ENCODE assay signal across 11 cellular contexts in the genomic region with DNA sequence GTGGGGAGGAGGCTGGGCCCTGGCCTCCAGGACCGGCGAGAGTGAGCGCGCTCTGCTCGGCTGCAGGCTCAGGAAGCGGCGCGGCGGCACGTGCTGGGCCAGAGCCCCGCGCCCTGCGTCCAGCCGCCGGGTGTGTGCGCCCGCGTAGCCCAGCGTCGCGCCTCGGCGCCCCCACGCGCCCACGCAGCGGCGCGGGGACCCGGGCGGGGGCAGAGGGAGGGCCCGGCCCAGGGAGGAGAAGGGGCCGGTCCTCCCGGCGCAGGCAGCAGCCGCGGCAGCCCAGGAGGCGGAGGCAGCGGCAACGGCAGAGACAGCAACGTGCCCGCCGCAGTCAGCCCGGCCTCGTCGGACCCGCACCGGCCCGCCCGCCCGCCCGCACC. TPM values are rescaled to one million over a fixed set of nuclear protein-coding genes. Genes with fewer than 3 reads are reported as not detected.
A peak's percentile ranks its signal among the peaks of the same experiment; 100 is the strongest.
DNase-seq lines count a peak whose midpoint lies in the region; ATAC-seq and TF ChIP-seq lines count a peak whose summit lies in the region.
"Had no signal": no experiment of that assay in that cellular context is flagged by ENCODE, and none has a peak within 500 bp of the region (broad histone marks: within the 10 kb centered on the region; RNA-seq: fewer than 3 reads in every experiment).

TSS of gene EYA2 (plus strand) at position 265 of the 380 bp plus-strand sequence. CDS start 95,168 bp downstream, outside the sequence.

- peaks cover 5 to 11% of the 10 kb centered on the region in 2 donors for H3K9me3 ChIP-seq in breast epithelium
- H3K9me3 ChIP-seq in upper lobe of left lung: peaks cover 0 to 9% (median 6%) of the 10 kb centered on the region in 4 donors
- H3K9me3 ChIP-seq in CD8-positive, alpha-beta T cell (ENCODE audit: low read length): no peaks in the 10 kb centered on the region
- no peaks in the 10 kb centered on the region for H3K9me3 ChIP-seq in naive thymus-derived CD4-positive, alpha-beta T cell (ENCODE audit: control insufficient read depth in 2 of 3, low read length in 3 of 3)

- POLR2A ChIA-PET in CD8-positive, alpha-beta T cell (lab: Charles Lee): no interaction called here
- POLR2A ChIA-PET in naive thymus-derived CD4-positive, alpha-beta T cell (lab: Charles Lee): no interaction called here

- no peak within 1 kb of the TSS for H3K27ac Mint-ChIP-seq in CD8-positive, alpha-beta T cell
- H3K27ac Mint-ChIP-seq in naive thymus-derived CD4-positive, alpha-beta T cell: no peak within 1 kb of the TSS
- H3K27ac Mint-ChIP-seq: CD4-positive, CD25-positive, alpha-beta regulatory T cell; T-helper 1 cell treated with Interleukin-12 subunit alpha and Interleukin-12 subunit beta and Interleukin-4 antibody, amounts not matched to agents 30 μg/mL and 1 μg/mL, for 36 hours had no signal

- H3K36me3 Mint-ChIP-seq in CD8-positive, alpha-beta T cell: no peaks in the 10 kb centered on the region
- H3K36me3 Mint-ChIP-seq in naive thymus-derived CD4-positive, alpha-beta T cell: peaks cover 0 to 4% (median 0%) of the 10 kb centered on the region in 5 donors
- H3K36me3 Mint-ChIP-seq: CD4-positive, CD25-positive, alpha-beta regulatory T cell had no signal

- TF ChIP-seq CTCF in breast epithelium (IDR thresholded peaks at IDR 0.05): no peak
- TF ChIP-seq CTCF in lower leg skin (IDR thresholded peaks at IDR 0.05): no peak
- TF ChIP-seq CTCF in upper lobe of left lung (IDR thresholded peaks at IDR 0.05): no peak
- no peak for TF ChIP-seq CTCF in CD8-positive, alpha-beta T cell (IDR thresholded peaks at IDR 0.05)

- H3K9me3 Mint-ChIP-seq in CD8-positive, alpha-beta T cell: peaks cover 6% of the 10 kb centered on the region
- peaks cover 0 to 11% (median 3%) of the 10 kb centered on the region in 11 donors for H3K9me3 Mint-ChIP-seq in naive thymus-derived CD4-positive, alpha-beta T cell

- TF ChIP-seq POLR2A in breast epithelium (IDR thresholded peaks at IDR 0.05) (no peak), lower leg skin (IDR thresholded peaks at IDR 0.05) (no peak), upper lobe of left lung (IDR thresholded peaks at IDR 0.05) (no peak)

- TF ChIP-seq EP300 in upper lobe of left lung (IDR thresholded peaks at IDR 0.05): no peak

- peak within 1 kb of the TSS; percentile 83 to 86 for H3K27ac ChIP-seq in breast epithelium
- H3K27ac ChIP-seq in upper lobe of left lung: peak within 1 kb of the TSS in 1 of 4 donors; percentile 53
- no peak within 1 kb of the TSS for H3K27ac ChIP-seq in CD8-positive, alpha-beta T cell (ENCODE audit: low read depth, low read length)
- H3K27ac ChIP-seq in naive thymus-derived CD4-positive, alpha-beta T cell (ENCODE audit: low read depth, low read length): no peak within 1 kb of the TSS

- no peaks in the 10 kb centered on the region for H3K36me3 ChIP-seq in breast epithelium
- H3K36me3 ChIP-seq in upper lobe of left lung: no peaks in the 10 kb centered on the region
- H3K36me3 ChIP-seq in CD8-positive, alpha-beta T cell (ENCODE audit: insufficient read depth, low read length): no peaks in the 10 kb centered on the region
- H3K36me3 ChIP-seq in naive thymus-derived CD4-positive, alpha-beta T cell (ENCODE audit: control insufficient read depth in 2 of 3, insufficient read depth in 3 of 3, low read length in 3 of 3): no peaks in the 10 kb centered on the region

- peaks cover 4% of the 10 kb centered on the region for H3K4me1 Mint-ChIP-seq in CD8-positive, alpha-beta T cell (ENCODE audit: low read depth)
- H3K4me1 Mint-ChIP-seq in naive thymus-derived CD4-positive, alpha-beta T cell: peaks cover 0 to 1% (median 0%) of the 10 kb centered on the region in 7 donors
- H3K4me1 Mint-ChIP-seq: CD4-positive, CD25-positive, alpha-beta regulatory T cell had no signal

- no peak within 1 kb of the TSS for H3K4me3 Mint-ChIP-seq in CD8-positive, alpha-beta T cell
- H3K4me3 Mint-ChIP-seq in naive thymus-derived CD4-positive, alpha-beta T cell: no peak within 1 kb of the TSS
- H3K4me3 Mint-ChIP-seq: CD4-positive, CD25-positive, alpha-beta regulatory T cell; T-helper 1 cell treated with Interleukin-12 subunit alpha and Interleukin-12 subunit beta and Interleukin-4 antibody, amounts not matched to agents 30 μg/mL and 1 μg/mL, for 36 hours had no signal

- intact Hi-C loops in breast epithelium (cut with DNase I; ENCODE audit: low total_unique reads): no loop called here
- intact Hi-C loops in lower leg skin (cut with DNase I; ENCODE audit: low total_unique reads): no loop called here
- intact Hi-C loops in CD8-positive, alpha-beta T cell (cut with DNase I, micrococcal nuclease): no loop called here
- intact Hi-C loops in naive thymus-derived CD4-positive, alpha-beta T cell (cut with micrococcal nuclease): no loop called here

- CTCF ChIA-PET in CD8-positive, alpha-beta T cell (lab: Charles Lee): no interaction called here
- CTCF ChIA-PET in naive thymus-derived CD4-positive, alpha-beta T cell (lab: Charles Lee): no interaction called here

- H3K4me1 ChIP-seq in breast epithelium: peaks cover 0 to 5% of the 10 kb centered on the region in 2 donors
- H3K4me1 ChIP-seq in upper lobe of left lung: peaks cover 0 to 12% (median 0%) of the 10 kb centered on the region in 4 donors
- no peaks in the 10 kb centered on the region for H3K4me1 ChIP-seq in CD8-positive, alpha-beta T cell (ENCODE audit: insufficient read depth, low read length)
- no peaks in the 10 kb centered on the region for H3K4me1 ChIP-seq in naive thymus-derived CD4-positive, alpha-beta T cell (ENCODE audit: control insufficient read depth in 2 of 2, insufficient read depth in 2 of 2, low read length in 2 of 2)

- WGBS in lower leg skin, 2 donors: 0% methylated on average over 8 of the region's 52 CpGs; no CpG with 5 or more reads in 1 of the 2 donors
- WGBS in upper lobe of left lung, 2 donors: 3% methylated on average over 20 of the region's 52 CpGs; no CpG with 5 or more reads in 1 of the 2 donors

- H3K27me3 ChIP-seq in breast epithelium (peaks cover 0 to 4% of the 10 kb centered on the region in 2 donors), upper lobe of left lung (peaks cover 0 to 15% (median 7%) of the 10 kb centered on the region in 4 donors)
- H3K27me3 ChIP-seq in CD8-positive, alpha-beta T cell (ENCODE audit: insufficient read depth, low read length): no peaks in the 10 kb centered on the region
- H3K27me3 ChIP-seq in naive thymus-derived CD4-positive, alpha-beta T cell (ENCODE audit: control insufficient read depth in 2 of 2, insufficient read depth in 2 of 2, low read length in 2 of 2): no peaks in the 10 kb centered on the region

- peaks cover 59% of the 10 kb centered on the region for H3K27me3 Mint-ChIP-seq in CD8-positive, alpha-beta T cell (ENCODE audit: low read depth)
- H3K27me3 Mint-ChIP-seq in naive thymus-derived CD4-positive, alpha-beta T cell: peaks cover 51 to 82% (median 79%) of the 10 kb centered on the region in 5 donors

- DNase-seq in NCI-H510A (lab: John Stamatoyannopoulos, UW): peak; percentile 53
- no peak for DNase-seq in NCI-H510A treated with DMSO at 0.1 percent for 48 hours (lab: John Stamatoyannopoulos, UW)
- DNase-seq in breast epithelium (ENCODE audit: low spot score in 2 of 2): no peak
- no peak for DNase-seq in lower leg skin (ENCODE audit: low spot score in 2 of 2)
- DNase-seq in upper lobe of left lung: peak in 1 of 2 donors; percentile 85
- no peak for DNase-seq in CD8-positive, alpha-beta T cell
- DNase-seq in activated effector memory CD4-positive, alpha-beta T cell treated with anti-CD3 and anti-CD28 coated beads, Interleukin-2, amount 50 U/mL, for 16 hours: no peak
- no peak for DNase-seq in naive thymus-derived CD4-positive, alpha-beta T cell
- DNase-seq: CD4-positive, CD25-positive, alpha-beta regulatory T cell; stimulated activated CD4-positive, alpha-beta T cell treated with anti-CD3 and anti-CD28 coated beads, Interleukin-4, amount 100 ng/mL, for 24 hours had no signal

- peak in 1 of 2 donors; percentile 86 for ATAC-seq in upper lobe of left lung (ENCODE audit: low FRiP score in 2 of 2)
- no peak for ATAC-seq in CD8-positive, alpha-beta T cell
- no peak for ATAC-seq in naive thymus-derived CD4-positive, alpha-beta T cell

- H3K4me3 ChIP-seq in breast epithelium: peak within 1 kb of the TSS; percentile 53 to 91 (median 74)
- peak within 1 kb of the TSS; percentile 29 for H3K4me3 ChIP-seq in lower leg skin (ENCODE audit: low read depth, poor library complexity, severe bottlenecking)
- H3K4me3 ChIP-seq in upper lobe of left lung: peak within 1 kb of the TSS; percentile 16 to 44 (median 38)
- no peak within 1 kb of the TSS for H3K4me3 ChIP-seq in CD8-positive, alpha-beta T cell (ENCODE audit: low read depth, low read length)
- H3K4me3 ChIP-seq in naive thymus-derived CD4-positive, alpha-beta T cell (ENCODE audit: low read length): no peak within 1 kb of the TSS

RNA-seq across cellular contexts. Expression of gene EYA2, which starts in this region (rescaled TPM):
- total RNA-seq in breast epithelium (10 to 100 TPM in 2 of 3 donors, 1 to 10 TPM in 1; 5.4 to 19.2 (median 12.5) TPM), lower leg skin (1 to 10 TPM in 3 of 4 donors, under 1 TPM in 1; 0.63 to 6.1 (median 3.3) TPM), upper lobe of left lung (1 to 10 TPM in 5 of 6 donors, under 1 TPM in 1; 0.66 to 9.4 (median 3.0) TPM)
- not detected for total RNA-seq in CD8-positive, alpha-beta T cell
- total RNA-seq in naive thymus-derived CD4-positive, alpha-beta T cell: under 1 TPM in 1 of 5 experiments, not detected in 4; 0.16 TPM
- not detected for polyA plus RNA-seq in naive thymus-derived CD4-positive, alpha-beta T cell
- total RNA-seq: CD4-positive, CD25-positive, alpha-beta regulatory T cell had no signal
- polyA plus RNA-seq: CD4-positive, CD25-positive, alpha-beta regulatory T cell had no signal

Comparison
In these comparisons a context has a peak if more than half of its experiments do, and no peak if none do; other contexts are left out.
1. H3K27ac ChIP-seq: peak in breast epithelium (2 of 2); none in CD8-positive, alpha-beta T cell (single experiment) and naive thymus-derived CD4-positive, alpha-beta T cell (single experiment).
2. H3K4me3 ChIP-seq: peak in breast epithelium (3 of 3), lower leg skin (single experiment) and upper lobe of left lung (4 of 4); none in CD8-positive, alpha-beta T cell (single experiment) and naive thymus-derived CD4-positive, alpha-beta T cell (single experiment).